In genomic region chr10:12489806-12490205, GRCh38 we compare ENCODE assay signal across 1 cellular context.
TF ChIP-seq lines count a peak whose summit lies in the region.

No MANE protein-coding gene starts in this region.

TF ChIP-seq in WTC11, 78 proteins besides CTCF, POLR2A, EP300 and RAD21 (continued from another document):
- TF ChIP-seq ZNF138 (CRISPR knock-in tag; conservative IDR thresholded peaks at IDR 0.05), result no peak
